In genomic region chr5:55914971-55915370, GRCh38 we compare ENCODE assay signal across 19 cellular contexts.
DNase-seq lines count a peak whose midpoint lies in the region; ATAC-seq and TF ChIP-seq lines count a peak whose summit lies in the region.
"Had no signal": no experiment of that assay in that cellular context is flagged by ENCODE, and none has a peak within 500 bp of the region (broad histone marks: within the 10 kb centered on the region; RNA-seq: fewer than 3 reads in every experiment).

No MANE protein-coding gene starts in this region.

- H3K27ac ChIP-seq in coronary artery = no peak overlapping the region
- H3K27ac ChIP-seq: 22Rv1; BLaER1 treated with 17β-estradiol and CSF1 and Interleukin-3, amounts not matched to agents 10 nM and 100 nM had no signal

- DNase-seq in NCI-H82 (lab: John Stamatoyannopoulos, UW) (peak; percentile 8), NCI-H82 treated with DMSO at 0.1 percent for 48 hours (lab: John Stamatoyannopoulos, UW; ENCODE audit: unreplicated experiment) (no peak), coronary artery (ENCODE audit: low spot score) (peak; percentile 38), sciatic nerve (ENCODE audit: low spot score) (peak; percentile 22), GDM1 (lab: John Stamatoyannopoulos, UW) (no peak)
- DNase-seq: ACHN; AML-193; CD4-positive, alpha-beta T cell; CD8-positive, alpha-beta memory T cell; DMS 273 treated with DMSO at 0.1 percent for 48 hours; DMS79; EL; GF-D8; GOT3; HFFc6 had no signal

- intact Hi-C loops in sciatic nerve (cut with DNase I) = no loop called here

- H3K4me3 ChIP-seq in coronary artery = no peak overlapping the region
- H3K4me3 ChIP-seq: BLaER1 treated with 17β-estradiol and CSF1 and Interleukin-3, amounts not matched to agents 10 nM and 100 nM; HAP-1 had no signal

- TF ChIP-seq CTCF in coronary artery (IDR thresholded peaks at IDR 0.05) = no peak

- ATAC-seq in sciatic nerve (no peak), HG03175 (IDR thresholded peaks at IDR 0.05; ENCODE audit: unreplicated experiment) (no peak)

Comparison
In these comparisons a context has a peak if more than half of its experiments do, and no peak if none do; other contexts are left out.
1. DNase-seq: peak in NCI-H82 (single experiment), coronary artery (single experiment) and sciatic nerve (single experiment); none in NCI-H82 treated with DMSO at 0.1 percent for 48 hours (single experiment) and GDM1 (single experiment).